Comparison of ENCODE assay signal across 11 cellular contexts in genomic region chr19:12884627-12884925, GRCh38. TPM values are rescaled to one million over a fixed set of nuclear protein-coding genes. Genes with fewer than 3 reads are reported as not detected.
DNase-seq lines count a peak whose midpoint lies in the region; ATAC-seq and TF ChIP-seq lines count a peak whose summit lies in the region.
"Had no signal": no experiment of that assay in that cellular context is flagged by ENCODE, and none has a peak within 500 bp of the region (broad histone marks: within the 10 kb centered on the region; RNA-seq: fewer than 3 reads in every experiment).

No MANE protein-coding gene starts in this region.

- no peaks in the 10 kb centered on the region for H3K27me3 ChIP-seq in HL-60 (ENCODE audit: insufficient read depth, poor library complexity, severe bottlenecking)
- no peaks in the 10 kb centered on the region for H3K27me3 ChIP-seq in naive thymus-derived CD4-positive, alpha-beta T cell (ENCODE audit: control insufficient read depth in 2 of 2, insufficient read depth in 2 of 2, low read length in 2 of 2)

- H3K27ac ChIP-seq in C4-2B (peak overlapping the region; percentile 64), HL-60 (replicated peaks) (peak overlapping the region; percentile 66)
- H3K27ac ChIP-seq in naive thymus-derived CD4-positive, alpha-beta T cell (ENCODE audit: low read depth, low read length), result no peak overlapping the region

- ATAC-seq in activated naive CD8-positive, alpha-beta T cell treated with anti-CD3 and anti-CD28 coated beads, Interleukin-2, amount 50 U/mL, for 24 hours, result no peak
- ATAC-seq in naive thymus-derived CD4-positive, alpha-beta T cell, result no peak
- ATAC-seq in GM19324 (IDR thresholded peaks at IDR 0.05; ENCODE audit: low FRiP score, unreplicated experiment), result no peak
- ATAC-seq: left cardiac atrium had no signal

- intact Hi-C loops in naive thymus-derived CD4-positive, alpha-beta T cell (cut with micrococcal nuclease), result loop anchor here (5.0 to 10.0 kb wide), 2 partner anchors 33 to 210 kb away; partner anchors contain the start of gene SYCE2 (in 1 of the 2)

- H3K4me1 Mint-ChIP-seq in activated naive CD8-positive, alpha-beta T cell treated with anti-CD3 and anti-CD28 coated beads, Interleukin-2, amount 50 U/mL, for 24 hours, result peaks cover 34% of the 10 kb centered on the region
- peaks cover 20 to 40% (median 32%) of the 10 kb centered on the region in 7 donors for H3K4me1 Mint-ChIP-seq in naive thymus-derived CD4-positive, alpha-beta T cell

- H3K4me3 Mint-ChIP-seq in activated naive CD8-positive, alpha-beta T cell treated with anti-CD3 and anti-CD28 coated beads, Interleukin-2, amount 50 U/mL, for 24 hours, result peak overlapping the region; percentile 82
- H3K4me3 Mint-ChIP-seq in naive thymus-derived CD4-positive, alpha-beta T cell, result peak overlapping the region; percentile 18 to 94 (median 90)

- H3K4me3 ChIP-seq in HL-60 (replicated peaks; ENCODE audit: insufficient read depth, low read length), result no peak overlapping the region
- peak overlapping the region; percentile 73 for H3K4me3 ChIP-seq in naive thymus-derived CD4-positive, alpha-beta T cell (ENCODE audit: low read length)

- peaks cover 10 to 11% of the 10 kb centered on the region in 2 donors for H3K4me1 ChIP-seq in naive thymus-derived CD4-positive, alpha-beta T cell (ENCODE audit: control insufficient read depth in 2 of 2, insufficient read depth in 2 of 2, low read length in 2 of 2)

- no peak overlapping the region for H3K27ac Mint-ChIP-seq in activated naive CD8-positive, alpha-beta T cell treated with anti-CD3 and anti-CD28 coated beads, Interleukin-2, amount 50 U/mL, for 24 hours
- peak overlapping the region in 3 of 9 donors; percentile 38 to 80 (median 73) for H3K27ac Mint-ChIP-seq in naive thymus-derived CD4-positive, alpha-beta T cell

- peaks cover 6% of the 10 kb centered on the region for H3K9me3 Mint-ChIP-seq in activated naive CD8-positive, alpha-beta T cell treated with anti-CD3 and anti-CD28 coated beads, Interleukin-2, amount 50 U/mL, for 24 hours
- H3K9me3 Mint-ChIP-seq in naive thymus-derived CD4-positive, alpha-beta T cell, result peaks cover 0 to 9% (median 0%) of the 10 kb centered on the region in 11 donors

- TF ChIP-seq CTCF in C4-2B (conservative IDR thresholded peaks at IDR 0.05) (no peak), HL-60 (IDR thresholded peaks at IDR 0.05; ENCODE audit: insufficient read depth, low read length) (no peak)

- H3K9me3 ChIP-seq in naive thymus-derived CD4-positive, alpha-beta T cell (ENCODE audit: control insufficient read depth in 2 of 3, low read length in 3 of 3), result peaks cover 0 to 7% (median 0%) of the 10 kb centered on the region in 3 experiments

- H3K27me3 Mint-ChIP-seq in activated naive CD8-positive, alpha-beta T cell treated with anti-CD3 and anti-CD28 coated beads, Interleukin-2, amount 50 U/mL, for 24 hours, result no peaks in the 10 kb centered on the region
- peaks cover 0 to 6% (median 0%) of the 10 kb centered on the region in 5 donors for H3K27me3 Mint-ChIP-seq in naive thymus-derived CD4-positive, alpha-beta T cell

- H3K36me3 ChIP-seq in naive thymus-derived CD4-positive, alpha-beta T cell (ENCODE audit: control insufficient read depth in 2 of 3, insufficient read depth in 3 of 3, low read length in 3 of 3), result peaks cover 0 to under 1% (median 0%) of the 10 kb centered on the region in 3 experiments

- POLR2A ChIA-PET in naive thymus-derived CD4-positive, alpha-beta T cell (lab: Charles Lee), result interaction anchor here (0.7 to 2.0 kb wide), 10 partner anchors 17 to 81 kb away, joined by 3 to 9 read pairs (median 4); partner anchors contain the start of genes CALR, FARSA and GADD45GIP1

- DNase-seq in HL-60 (ENCODE audit: low read depth in 1 of 2, low spot score in 1 of 2) (no peak), SIG-M5 treated with dmso at 0.1 percent for 504 hours (lab: John Stamatoyannopoulos, UW; ENCODE audit: unreplicated experiment) (no peak), NCI-H2196 treated with DMSO at 0.1 percent for 48 hours (lab: John Stamatoyannopoulos, UW; ENCODE audit: unreplicated experiment) (no peak), SK-N-DZ (ENCODE audit: low spot score) (no peak)
- DNase-seq in activated naive CD8-positive, alpha-beta T cell treated with anti-CD3 and anti-CD28 coated beads, Interleukin-2, amount 50 U/mL, for 24 hours, result no peak
- no peak for DNase-seq in naive thymus-derived CD4-positive, alpha-beta T cell

- H3K36me3 Mint-ChIP-seq in activated naive CD8-positive, alpha-beta T cell treated with anti-CD3 and anti-CD28 coated beads, Interleukin-2, amount 50 U/mL, for 24 hours (ENCODE audit: low read depth), result no peaks in the 10 kb centered on the region
- peaks cover 0 to 3% (median 0%) of the 10 kb centered on the region in 5 donors for H3K36me3 Mint-ChIP-seq in naive thymus-derived CD4-positive, alpha-beta T cell

- CTCF ChIA-PET in naive thymus-derived CD4-positive, alpha-beta T cell (lab: Charles Lee), result interaction anchor here (0.7 to 5.9 kb wide), 11 partner anchors 8 to 210 kb away, joined by 3 to 42 read pairs (median 4); partner anchors contain the start of genes CALR, FARSA and SYCE2

RNA-seq across cellular contexts. Expression of gene KLF1, which starts 2.4 kb away (rescaled TPM):
- total RNA-seq in naive thymus-derived CD4-positive, alpha-beta T cell, result under 1 TPM in 2 of 5 experiments, not detected in 3; 0.32 to 0.41 TPM
- polyA plus RNA-seq in naive thymus-derived CD4-positive, alpha-beta T cell, result not detected
- 1.9 and 2.0 TPM in 2 replicates for polyA plus RNA-seq in SK-N-DZ (2014; cell fraction: cytosol; rRNA removed)
- polyA plus RNA-seq in SK-N-DZ (2014; cell fraction: nucleus; rRNA removed), result 1.0 and 2.0 TPM in 2 replicates
- total RNA-seq: left cardiac atrium had no signal
- polyA plus RNA-seq: aorta, esophagus had no signal

RNA-seq across cellular contexts. Expression of gene DNASE2, which starts 3.3 kb away (rescaled TPM):
- 10 to 100 TPM; 14.2 to 29.9 (median 28.1) TPM for total RNA-seq in naive thymus-derived CD4-positive, alpha-beta T cell
- polyA plus RNA-seq in naive thymus-derived CD4-positive, alpha-beta T cell, result 10 to 100 TPM; 43.6 to 52.9 TPM
- 13.5 and 18.1 TPM in 2 replicates for polyA plus RNA-seq in SK-N-DZ (2014; cell fraction: cytosol; rRNA removed)
- 3.7 and 3.9 TPM in 2 replicates for polyA plus RNA-seq in SK-N-DZ (2014; cell fraction: nucleus; rRNA removed)

RNA-seq across cellular contexts. Expression of gene GCDH, which starts 6.4 kb away (rescaled TPM):
- total RNA-seq in naive thymus-derived CD4-positive, alpha-beta T cell, result 10 to 100 TPM; 40.1 to 74.2 (median 54.5) TPM
- polyA plus RNA-seq in naive thymus-derived CD4-positive, alpha-beta T cell, result 10 to 100 TPM; 22.0 to 23.2 TPM
- polyA plus RNA-seq in SK-N-DZ (2014; cell fraction: cytosol; rRNA removed), result 55.9 and 85.5 TPM in 2 replicates
- 56.2 and 117 TPM in 2 replicates for polyA plus RNA-seq in SK-N-DZ (2014; cell fraction: nucleus; rRNA removed)

RNA-seq across cellular contexts. Expression of gene SYCE2, which starts 34.5 kb away (rescaled TPM):
- 1 to 10 TPM in 3 of 5 experiments, under 1 TPM in 1, not detected in 1; 0.78 to 3.3 (median 2.3) TPM for total RNA-seq in naive thymus-derived CD4-positive, alpha-beta T cell
- 1 to 10 TPM in 1 of 2 donors, not detected in 1; 1.4 TPM for polyA plus RNA-seq in naive thymus-derived CD4-positive, alpha-beta T cell
- 0.22 and 0.53 TPM in 2 replicates for polyA plus RNA-seq in SK-N-DZ (2014; cell fraction: cytosol; rRNA removed)
- polyA plus RNA-seq in SK-N-DZ (2014; cell fraction: nucleus; rRNA removed), result 0.75 and 1.5 TPM in 2 replicates
- total RNA-seq: left cardiac atrium had no signal

RNA-seq across cellular contexts. Expression of gene MAST1, which starts 46.3 kb away (rescaled TPM):
- total RNA-seq in naive thymus-derived CD4-positive, alpha-beta T cell, result under 1 TPM in 4 of 5 experiments, not detected in 1; 0.51 to 0.93 (median 0.71) TPM
- polyA plus RNA-seq in naive thymus-derived CD4-positive, alpha-beta T cell, result 1 to 10 TPM in 1 of 2 donors, under 1 TPM in 1; 0.70 to 3.5 TPM
- polyA plus RNA-seq in SK-N-DZ (2014; cell fraction: cytosol; rRNA removed), result 18.5 and 25.5 TPM in 2 replicates
- 81.0 and 102 TPM in 2 replicates for polyA plus RNA-seq in SK-N-DZ (2014; cell fraction: nucleus; rRNA removed)
